In the genomic region with DNA sequence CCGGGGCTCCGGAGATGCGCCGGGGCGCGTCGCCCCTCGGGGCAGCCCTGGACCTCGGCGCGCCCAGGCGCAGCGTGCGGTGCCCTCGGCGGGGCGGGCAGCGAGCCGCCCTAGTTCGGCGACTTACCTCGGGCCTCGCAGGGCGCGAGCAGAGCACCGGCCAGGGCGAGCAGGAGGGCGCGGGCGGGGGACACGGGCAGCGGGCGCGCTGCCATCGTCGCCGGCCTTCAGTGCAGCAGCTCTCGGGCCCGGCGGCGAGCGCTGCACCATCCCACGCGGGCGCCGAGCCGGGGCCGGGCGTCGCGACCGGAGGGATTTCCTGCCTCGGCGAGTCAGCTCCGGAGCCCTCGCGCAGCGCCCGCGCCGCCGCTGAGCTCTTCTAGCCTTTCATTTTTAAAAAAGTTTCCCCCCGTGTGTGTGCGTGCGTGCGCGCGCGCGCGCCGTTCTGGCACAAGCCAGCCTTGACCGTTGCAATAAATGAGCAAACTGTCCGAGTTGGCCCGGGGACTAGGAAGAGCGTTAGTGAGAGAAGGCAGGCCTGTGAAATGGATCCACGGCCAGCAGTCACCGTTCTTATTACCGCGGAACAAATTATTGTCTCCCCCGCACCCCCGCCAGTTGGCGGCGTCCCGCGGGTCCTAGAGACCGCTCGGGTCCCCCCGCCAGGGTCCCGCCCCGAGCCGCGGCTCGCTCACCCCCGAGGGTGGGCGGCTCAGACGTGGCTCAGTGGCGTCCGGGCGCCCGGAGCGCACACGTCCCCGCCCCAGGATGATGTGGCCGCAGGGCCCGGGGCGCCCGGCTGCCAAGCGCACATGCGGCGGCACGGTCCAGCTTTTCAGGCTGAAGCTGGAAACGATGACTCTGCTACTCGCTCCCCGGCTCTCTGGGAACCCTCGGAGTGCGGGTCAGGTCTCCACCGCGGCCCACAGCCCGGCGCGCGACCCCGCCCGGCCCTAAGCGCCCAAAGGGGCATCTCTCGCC, we compare ENCODE assay signal across 9 cellular contexts. TPM values are rescaled to one million over a fixed set of nuclear protein-coding genes. Genes with fewer than 3 reads are reported as not detected.
A peak's percentile ranks its signal among the peaks of the same experiment; 100 is the strongest.
DNase-seq lines count a peak whose midpoint lies in the region; ATAC-seq and TF ChIP-seq lines count a peak whose summit lies in the region.
"Had no signal": no experiment of that assay in that cellular context is flagged by ENCODE, and none has a peak within 500 bp of the region (broad histone marks: within the 10 kb centered on the region; RNA-seq: fewer than 3 reads in every experiment).

A gene with protein sequence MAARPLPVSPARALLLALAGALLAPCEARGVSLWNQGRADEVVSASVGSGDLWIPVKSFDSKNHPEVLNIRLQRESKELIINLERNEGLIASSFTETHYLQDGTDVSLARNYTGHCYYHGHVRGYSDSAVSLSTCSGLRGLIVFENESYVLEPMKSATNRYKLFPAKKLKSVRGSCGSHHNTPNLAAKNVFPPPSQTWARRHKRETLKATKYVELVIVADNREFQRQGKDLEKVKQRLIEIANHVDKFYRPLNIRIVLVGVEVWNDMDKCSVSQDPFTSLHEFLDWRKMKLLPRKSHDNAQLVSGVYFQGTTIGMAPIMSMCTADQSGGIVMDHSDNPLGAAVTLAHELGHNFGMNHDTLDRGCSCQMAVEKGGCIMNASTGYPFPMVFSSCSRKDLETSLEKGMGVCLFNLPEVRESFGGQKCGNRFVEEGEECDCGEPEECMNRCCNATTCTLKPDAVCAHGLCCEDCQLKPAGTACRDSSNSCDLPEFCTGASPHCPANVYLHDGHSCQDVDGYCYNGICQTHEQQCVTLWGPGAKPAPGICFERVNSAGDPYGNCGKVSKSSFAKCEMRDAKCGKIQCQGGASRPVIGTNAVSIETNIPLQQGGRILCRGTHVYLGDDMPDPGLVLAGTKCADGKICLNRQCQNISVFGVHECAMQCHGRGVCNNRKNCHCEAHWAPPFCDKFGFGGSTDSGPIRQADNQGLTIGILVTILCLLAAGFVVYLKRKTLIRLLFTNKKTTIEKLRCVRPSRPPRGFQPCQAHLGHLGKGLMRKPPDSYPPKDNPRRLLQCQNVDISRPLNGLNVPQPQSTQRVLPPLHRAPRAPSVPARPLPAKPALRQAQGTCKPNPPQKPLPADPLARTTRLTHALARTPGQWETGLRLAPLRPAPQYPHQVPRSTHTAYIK (minus strand): TSS at position 547 of the 981 bp plus-strand sequence. CDS start 332 bp downstream, at position 215.

- H3K79me2 ChIP-seq in GM23338 (replicated peaks; ENCODE audit: insufficient read depth), result no peaks in the 10 kb centered on the region

- H3K4me1 ChIP-seq in GM23338 (ENCODE audit: insufficient read depth) (peaks cover 10% of the 10 kb centered on the region; the same call in 1 of the 2 replicates), neuron (ENCODE audit: insufficient read depth, low read length) (peaks cover 25% of the 10 kb centered on the region)

- H3K4me2 ChIP-seq in GM23338, result peak within 1 kb of the TSS; percentile 93

- peak; percentile 68 for ATAC-seq in GM23338
- ATAC-seq in GM18907 (IDR thresholded peaks at IDR 0.05; ENCODE audit: unreplicated experiment), result no peak

- no peak for TF ChIP-seq CTCF in GM23338 (conservative IDR thresholded peaks at IDR 0.05; ENCODE audit: low read depth in 2 of 2)
- no peak for TF ChIP-seq CTCF in WERI-Rb-1 (IDR thresholded peaks at IDR 0.05; ENCODE audit: low read depth, low read length)
- TF ChIP-seq CTCF in foreskin fibroblast (IDR thresholded peaks at IDR 0.05; ENCODE audit: low read depth, low read length), result no peak
- TF ChIP-seq CTCF in CD14-positive monocyte (IDR thresholded peaks at IDR 0.05), result no peak

- H3K9me3 ChIP-seq in WERI-Rb-1 (ENCODE audit: severe bottlenecking), result peaks cover 6% of the 10 kb centered on the region
- H3K9me3 ChIP-seq in neuron (ENCODE audit: low read length), result peaks cover 3% of the 10 kb centered on the region

- peaks cover 3% of the 10 kb centered on the region; the same call in 1 of the 3 replicates for H3K36me3 Mint-ChIP-seq in GM23338 (ENCODE audit: low read depth)
- no peaks in the 10 kb centered on the region for H3K36me3 Mint-ChIP-seq in CD14-positive monocyte

- H3K4me1 Mint-ChIP-seq in GM23338 (peaks cover 13% of the 10 kb centered on the region; the same call in 2 of the 3 replicates), CD14-positive monocyte (peaks cover 6% of the 10 kb centered on the region)

- no peaks in the 10 kb centered on the region for H4K20me1 ChIP-seq in GM23338 (replicated peaks; ENCODE audit: insufficient read depth)

- H3K9me2 ChIP-seq in GM23338 (ENCODE audit: insufficient read depth), result no peaks in the 10 kb centered on the region

- H3K27ac ChIP-seq in GM23338 (ENCODE audit: low read depth) (no peak within 1 kb of the TSS), WERI-Rb-1 (no peak within 1 kb of the TSS)

- H3K36me3 ChIP-seq in GM23338 (ENCODE audit: insufficient read depth) (no peaks in the 10 kb centered on the region), WERI-Rb-1 (no peaks in the 10 kb centered on the region), neuron (ENCODE audit: insufficient read depth, low read length) (no peaks in the 10 kb centered on the region)

- H3F3A ChIP-seq in GM23338 (replicated peaks; ENCODE audit: low read depth), result no peaks in the 10 kb centered on the region

- H2AFZ ChIP-seq in GM23338, result peak within 1 kb of the TSS; percentile 98
- H2AFZ ChIP-seq in neuron (ENCODE audit: low read depth, low read length), result peak within 1 kb of the TSS; percentile 85

- peak within 1 kb of the TSS; percentile 84 for H3K4me3 Mint-ChIP-seq in GM23338
- peak within 1 kb of the TSS in 1 of 2 donors; percentile 84 for H3K4me3 Mint-ChIP-seq in CD14-positive monocyte

- H3K27ac Mint-ChIP-seq in GM23338 (no peak within 1 kb of the TSS), CD14-positive monocyte (no peak within 1 kb of the TSS)

- peaks cover 35% of the 10 kb centered on the region for H3K27me3 Mint-ChIP-seq in GM23338 (ENCODE audit: insufficient read depth, low read depth, poor library complexity)
- H3K27me3 Mint-ChIP-seq in CD14-positive monocyte (ENCODE audit: low read depth in 3 of 3), result peaks cover 42 to 50% (median 47%) of the 10 kb centered on the region in 3 donors

- H3K27me3 ChIP-seq in GM23338 (ENCODE audit: insufficient read depth) (peaks cover 52% of the 10 kb centered on the region), WERI-Rb-1 (ENCODE audit: insufficient read depth, low read depth, severe bottlenecking) (peaks cover 4% of the 10 kb centered on the region), neuron (ENCODE audit: insufficient read depth, low read length) (peaks cover 20% of the 10 kb centered on the region)

- intact Hi-C loops in CD14-positive monocyte (cut with micrococcal nuclease), result loop anchor here in 1 of 2 donors (5.0 kb wide), 1 partner anchor 406 kb away; no protein-coding TSS in a partner anchor

- H3K4me3 ChIP-seq in GM23338 (peak within 1 kb of the TSS; percentile 81), WERI-Rb-1 (ENCODE audit: low read depth, low read length) (peak within 1 kb of the TSS; percentile 47), foreskin fibroblast (ENCODE audit: low read depth in 1 of 2, low read length in 2 of 2) (peak within 1 kb of the TSS; percentile 61 to 67), neuron (ENCODE audit: low read length) (peak within 1 kb of the TSS; percentile 43)

- peak; percentile 68 for DNase-seq in GM23338 (ENCODE audit: low spot score)
- DNase-seq in WERI-Rb-1, result no peak
- peak; percentile 63 to 83 for DNase-seq in foreskin fibroblast
- no peak for DNase-seq in MV-4-11 (lab: John Stamatoyannopoulos, UW)
- DNase-seq in NCI-H1048 (lab: John Stamatoyannopoulos, UW), result no peak
- no peak for DNase-seq in CD14-positive monocyte (ENCODE audit: low spot score)
- DNase-seq: naive B cell had no signal

- H3K9me3 Mint-ChIP-seq in GM23338 (peaks cover 3% of the 10 kb centered on the region), CD14-positive monocyte (peaks cover 0 to 18% (median 10%) of the 10 kb centered on the region in 7 donors)

TF ChIP-seq in GM23338, 12 proteins besides CTCF, POLR2A, EP300 and RAD21:
- TF ChIP-seq POLR2AphosphoS5 (IDR thresholded peaks at IDR 0.05; ENCODE audit: low read depth), result no peak
- peak; percentile 39 for TF ChIP-seq EZH2 (IDR thresholded peaks at IDR 0.05; ENCODE audit: low read depth, unreplicated experiment)

RNA-seq across cellular contexts. Expression of the gene that starts here (rescaled TPM):
- total RNA-seq in GM23338 (2014; rRNA removed; shearing (Covaris generic)), result 0.16 and 0.87 TPM in 2 replicates
- polyA plus RNA-seq in GM23338 (2016; fragmentation: Nextera tagmentation; extraction: Ambion mirVana) (0.13 TPM in 1 of 2 replicates, not detected in the other), CD14-positive monocyte (not detected)

Comparison
In these comparisons a context has a peak if more than half of its experiments do, and no peak if none do; other contexts are left out.
1. Peak in DNase-seq, ATAC-seq, H3K4me3 ChIP-seq and H3K4me2 ChIP-seq in GM23338; RNA of the gene not detected or under 1 TPM.
2. DNase-seq: peak in foreskin fibroblast (2 of 2); none in WERI-Rb-1 (single experiment), MV-4-11 (single experiment), NCI-H1048 (single experiment) and CD14-positive monocyte (single experiment).
3. Peak in every context shown above with its lines, with median percentiles within 50 percentile points of each other: H3K4me3 ChIP-seq.